29 cellular contexts compared by ENCODE assay signal in genomic region chr5:119529811-119530210, GRCh38.
"Had no signal": no experiment of that assay in that cellular context is flagged by ENCODE, and none has a peak within 500 bp of the region (broad histone marks: within the 10 kb centered on the region; RNA-seq: fewer than 3 reads in every experiment).

No MANE protein-coding gene starts in this region.

- H3K9me3 ChIP-seq: body of pancreas, breast epithelium had no signal

- H3K27me3 Mint-ChIP-seq: activated CD4-positive, alpha-beta T cell treated with anti-CD3 and anti-CD28 coated beads, Interleukin-2, amount 10 ng/mL, durations not matched to agents 7 days and 5 days; activated naive CD4-positive, alpha-beta T cell treated with anti-CD3 and anti-CD28 coated beads, Interleukin-2, amount 50 U/mL, for 24 hours; activated naive CD8-positive, alpha-beta T cell treated with anti-CD3 and anti-CD28 coated beads, Interleukin-2, amount 10 ng/mL, durations not matched to agents 7 days and 5 days; activated T-cell treated with anti-CD3 and anti-CD28 coated beads, Interleukin-2, amount 50 U/mL, for 24 hours; T-cell; T-helper 17 cell had no signal

- H3K9me3 Mint-ChIP-seq: activated CD4-positive, alpha-beta T cell treated with anti-CD3 and anti-CD28 coated beads, Interleukin-2, amount 10 ng/mL, durations not matched to agents 7 days and 5 days; activated naive CD4-positive, alpha-beta T cell treated with anti-CD3 and anti-CD28 coated beads, Interleukin-2, amount 50 U/mL, for 24 hours; activated naive CD8-positive, alpha-beta T cell treated with anti-CD3 and anti-CD28 coated beads, Interleukin-2, amount 10 ng/mL, durations not matched to agents 7 days and 5 days; activated T-cell treated with anti-CD3 and anti-CD28 coated beads, Interleukin-2, amount 50 U/mL, for 24 hours; activated T-helper 2 cell treated with anti-CD3 and anti-CD28 coated beads, Interferon-gamma antibody, Interleukin-2, Interleukin-4, amounts not matched to agents 10 μg/mL and 5 μg/mL and 100 μg/mL, durations not matched to agents 14 hours and 24 hours and 36 hours; T-cell had no signal

- H3K4me1 ChIP-seq: body of pancreas, breast epithelium had no signal

- DNase-seq: activated CD4-positive, alpha-beta T cell treated with anti-CD3 and anti-CD28 coated beads, Interleukin-2, amount 10 ng/mL, durations not matched to agents 7 days and 5 days; activated CD4-positive, alpha-beta T cell treated with anti-CD3 and anti-CD28 coated beads, Interleukin-2, amount 50 U/mL, for 48 hours; activated CD8-positive, alpha-beta T cell treated with anti-CD3 and anti-CD28 coated beads, Interleukin-2, amount 10 ng/mL, durations not matched to agents 7 days and 5 days; activated gamma-delta T cell; activated naive CD4-positive, alpha-beta T cell treated with Interleukin-2 at 50 U/mL for 16 hours; activated naive CD8-positive, alpha-beta T cell treated with anti-CD3 and anti-CD28 coated beads, Interleukin-2, amount 10 ng/mL, durations not matched to agents 7 days and 5 days; activated T-cell treated with anti-CD3 and anti-CD28 coated beads, Interleukin-2, amount 50 U/mL, for 24 hours; amygdala; body of pancreas; MV-4-11; NCI-H1092 treated with DMSO at 0.1 percent for 48 hours; NCI-H146; NCI-H187 treated with DMSO at 0.1 percent for 48 hours; NCI-H2081; NCI-H345; NCI-H524 treated with DMSO at 0.1 percent for 48 hours; NK-92 treated with Interleukin-12 subunit alpha and Interleukin-12 subunit beta, amount 100 ng/mL, for 24 hours; PC-9; SIG-M5; T-cell; T-helper 17 cell; T-helper 9 cell; WERI-Rb-1 had no signal

- H3K4me3 Mint-ChIP-seq: activated CD4-positive, alpha-beta T cell treated with anti-CD3 and anti-CD28 coated beads, Interleukin-2, amount 10 ng/mL, durations not matched to agents 7 days and 5 days; activated CD8-positive, alpha-beta T cell treated with anti-CD3 and anti-CD28 coated beads, Interleukin-2, amount 10 ng/mL, durations not matched to agents 7 days and 5 days; activated naive CD4-positive, alpha-beta T cell treated with anti-CD3 and anti-CD28 coated beads, Interleukin-2, amount 50 U/mL, for 24 hours; activated naive CD8-positive, alpha-beta T cell treated with anti-CD3 and anti-CD28 coated beads, Interleukin-2, amount 10 ng/mL, durations not matched to agents 7 days and 5 days; activated T-cell treated with anti-CD3 and anti-CD28 coated beads, Interleukin-2, amount 50 U/mL, for 24 hours; T-cell; T-helper 17 cell had no signal

- H3K27ac ChIP-seq: body of pancreas, breast epithelium, PC-9, RWPE1, WERI-Rb-1 had no signal

- H3K27me3 ChIP-seq: body of pancreas, breast epithelium had no signal

- H3K4me1 Mint-ChIP-seq: activated CD4-positive, alpha-beta T cell treated with anti-CD3 and anti-CD28 coated beads, Interleukin-2, amount 10 ng/mL, durations not matched to agents 7 days and 5 days; activated naive CD4-positive, alpha-beta T cell treated with anti-CD3 and anti-CD28 coated beads, Interleukin-2, amount 50 U/mL, for 24 hours; activated naive CD8-positive, alpha-beta T cell treated with anti-CD3 and anti-CD28 coated beads, Interleukin-2, amount 10 ng/mL, durations not matched to agents 7 days and 5 days; T-cell; T-helper 17 cell had no signal

- H3K4me3 ChIP-seq: body of pancreas, breast epithelium, PC-9 had no signal

- FAIRE-seq: astrocyte, RCC 7860 had no signal

- H3K27ac Mint-ChIP-seq: activated CD4-positive, alpha-beta T cell treated with anti-CD3 and anti-CD28 coated beads, Interleukin-2, amount 10 ng/mL, durations not matched to agents 7 days and 5 days; activated CD8-positive, alpha-beta T cell treated with anti-CD3 and anti-CD28 coated beads, Interleukin-2, amount 10 ng/mL, durations not matched to agents 7 days and 5 days; activated naive CD4-positive, alpha-beta T cell treated with anti-CD3 and anti-CD28 coated beads, Interleukin-2, amount 50 U/mL, for 24 hours; activated naive CD8-positive, alpha-beta T cell treated with anti-CD3 and anti-CD28 coated beads, Interleukin-2, amount 10 ng/mL, durations not matched to agents 7 days and 5 days; activated T-cell treated with anti-CD3 and anti-CD28 coated beads, Interleukin-2, amount 50 U/mL, for 24 hours; activated T-helper 2 cell treated with anti-CD3 and anti-CD28 coated beads, Interferon-gamma antibody, Interleukin-2, Interleukin-4, amounts not matched to agents 10 μg/mL and 5 μg/mL and 100 μg/mL, durations not matched to agents 14 hours and 24 hours and 36 hours; T-helper 17 cell had no signal
